In the genomic region with DNA sequence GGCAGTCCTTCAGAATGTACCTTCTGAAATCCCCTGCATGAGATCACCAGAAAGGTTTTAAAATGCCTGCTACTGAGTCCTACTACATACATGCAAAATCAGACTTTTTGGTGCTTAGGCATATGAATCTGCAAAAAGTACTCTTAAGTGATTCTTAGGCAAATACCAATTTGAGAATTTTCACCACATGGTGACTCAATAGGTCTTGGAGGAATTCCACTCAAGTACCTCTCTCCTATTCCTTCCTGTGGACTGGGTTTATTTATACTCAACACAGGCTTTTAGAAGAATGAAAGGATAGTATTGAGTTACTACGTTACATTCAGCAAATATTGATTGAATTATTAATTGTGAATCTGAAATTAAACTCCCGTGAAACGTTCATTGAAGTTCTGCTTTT, we compare ENCODE assay signal across 22 cellular contexts.
"Had no signal": no experiment of that assay in that cellular context is flagged by ENCODE, and none has a peak within 500 bp of the region (broad histone marks: within the 10 kb centered on the region; RNA-seq: fewer than 3 reads in every experiment).

No MANE protein-coding gene starts in this region.

- H3K36me3 ChIP-seq: esophagus muscularis mucosa, gastroesophageal sphincter, heart left ventricle, ovary, right lobe of liver, suprapubic skin, transverse colon, vagina had no signal

- H3K27me3 Mint-ChIP-seq: activated CD4-positive, alpha-beta memory T cell treated with anti-CD3 and anti-CD28 coated beads for 36 hours; activated CD4-positive, alpha-beta T cell treated with anti-CD3 and anti-CD28 coated beads for 36 hours; activated T-helper 17 cell treated with anti-CD3 and anti-CD28 coated beads, Interleukin-2, amount 50 U/mL, for 72 hours; naive thymus-derived CD8-positive, alpha-beta T cell; stimulated activated naive CD8-positive, alpha-beta T cell treated with anti-CD3 and anti-CD28 coated beads, Interleukin-15, amount 100 ng/mL, for 72 hours had no signal

- H3K9me3 ChIP-seq: esophagus muscularis mucosa, gastroesophageal sphincter, ovary, right lobe of liver, suprapubic skin, transverse colon, vagina had no signal

- H3K27ac Mint-ChIP-seq: activated CD4-positive, alpha-beta memory T cell treated with anti-CD3 and anti-CD28 coated beads for 36 hours; activated CD4-positive, alpha-beta T cell treated with anti-CD3 and anti-CD28 coated beads for 36 hours; activated T-helper 17 cell treated with anti-CD3 and anti-CD28 coated beads, Interleukin-2, amount 50 U/mL, for 72 hours; naive thymus-derived CD8-positive, alpha-beta T cell; stimulated activated naive CD8-positive, alpha-beta T cell treated with anti-CD3 and anti-CD28 coated beads, Interleukin-15, amount 100 ng/mL, for 72 hours had no signal

- H3K4me3 ChIP-seq: esophagus muscularis mucosa, gastroesophageal sphincter, heart left ventricle, ovary, right lobe of liver, smooth muscle cell, suprapubic skin, transverse colon, vagina had no signal

- H3K36me3 Mint-ChIP-seq: activated CD4-positive, alpha-beta memory T cell treated with anti-CD3 and anti-CD28 coated beads for 36 hours; naive thymus-derived CD8-positive, alpha-beta T cell had no signal

- ATAC-seq: activated CD4-positive, alpha-beta T cell treated with anti-CD3 and anti-CD28 coated beads for 36 hours; activated T-helper 17 cell treated with anti-CD3 and anti-CD28 coated beads, Interleukin-2, amount 50 U/mL, for 72 hours; gastroesophageal sphincter; heart left ventricle; naive thymus-derived CD8-positive, alpha-beta T cell; right lobe of liver; stimulated activated naive CD8-positive, alpha-beta T cell treated with anti-CD3 and anti-CD28 coated beads, Interleukin-15, amount 100 ng/mL, for 72 hours had no signal

- H3K4me1 ChIP-seq: esophagus muscularis mucosa, gastroesophageal sphincter, heart left ventricle, suprapubic skin, transverse colon, vagina had no signal

- H3K4me3 Mint-ChIP-seq: activated CD4-positive, alpha-beta memory T cell treated with anti-CD3 and anti-CD28 coated beads for 36 hours; activated CD4-positive, alpha-beta T cell treated with anti-CD3 and anti-CD28 coated beads for 36 hours; activated T-helper 17 cell treated with anti-CD3 and anti-CD28 coated beads, Interleukin-2, amount 50 U/mL, for 72 hours; naive thymus-derived CD8-positive, alpha-beta T cell; stimulated activated naive CD8-positive, alpha-beta T cell treated with anti-CD3 and anti-CD28 coated beads, Interleukin-15, amount 100 ng/mL, for 72 hours had no signal

- H3K4me2 ChIP-seq: smooth muscle cell had no signal

- H3K27me3 ChIP-seq: esophagus muscularis mucosa, gastroesophageal sphincter, heart left ventricle, ovary, right lobe of liver, suprapubic skin, transverse colon, vagina had no signal

- DNase-seq: activated CD4-positive, alpha-beta memory T cell treated with anti-CD3 and anti-CD28 coated beads for 36 hours; activated CD4-positive, alpha-beta T cell treated with anti-CD3 and anti-CD28 coated beads for 36 hours; activated naive CD4-positive, alpha-beta T cell treated with Interleukin-2 at 50 U/mL for 16 hours; anterior cingulate cortex; dermis blood vessel endothelial cell; effector memory CD4-positive, alpha-beta T cell; heart left ventricle; kidney glomerular epithelial cell; naive thymus-derived CD8-positive, alpha-beta T cell; ovary; right lobe of liver; stimulated activated CD4-positive, alpha-beta T cell treated with anti-CD3 and anti-CD28 coated beads, Interleukin-4, amount 100 ng/mL, for 1 hour; stimulated activated naive CD8-positive, alpha-beta T cell treated with anti-CD3 and anti-CD28 coated beads, Interleukin-15, amount 100 ng/mL, for 72 hours; transverse colon had no signal

- H3K4me1 Mint-ChIP-seq: activated CD4-positive, alpha-beta T cell treated with anti-CD3 and anti-CD28 coated beads for 36 hours; activated T-helper 17 cell treated with anti-CD3 and anti-CD28 coated beads, Interleukin-2, amount 50 U/mL, for 72 hours; naive thymus-derived CD8-positive, alpha-beta T cell; stimulated activated naive CD8-positive, alpha-beta T cell treated with anti-CD3 and anti-CD28 coated beads, Interleukin-15, amount 100 ng/mL, for 72 hours had no signal

- H3K27ac ChIP-seq: esophagus muscularis mucosa, gastroesophageal sphincter, heart left ventricle, ovary, right lobe of liver, suprapubic skin, transverse colon, vagina had no signal

- FAIRE-seq: endothelial cell of umbilical vein, TTC549 had no signal
